Comparison of ENCODE assay signal across 14 cellular contexts in the genomic region with DNA sequence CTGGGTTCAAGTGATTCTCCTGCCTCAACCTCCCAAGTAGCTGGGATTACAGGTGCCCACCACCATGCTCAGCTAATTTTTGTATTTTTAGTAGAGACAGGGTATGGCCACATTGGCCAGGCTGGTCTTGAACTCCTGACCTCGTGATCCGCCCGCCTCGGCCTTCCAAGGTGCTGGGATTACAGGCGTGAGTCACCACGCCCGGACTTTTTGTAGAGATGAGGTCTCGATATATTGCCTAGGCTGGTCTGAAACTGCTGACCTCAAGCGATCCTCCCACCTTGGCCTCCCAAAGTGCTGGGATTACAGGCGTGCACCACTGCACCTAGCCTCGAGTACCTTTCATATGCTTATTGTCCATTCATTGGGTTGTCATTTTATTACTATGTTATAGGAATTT. TPM values are rescaled to one million over a fixed set of nuclear protein-coding genes. Genes with fewer than 3 reads are reported as not detected.
"Had no signal": no experiment of that assay in that cellular context is flagged by ENCODE, and none has a peak within 500 bp of the region (broad histone marks: within the 10 kb centered on the region; RNA-seq: fewer than 3 reads in every experiment).

No MANE protein-coding gene starts in this region.

RNA-seq across cellular contexts. Expression of gene LRP1-AS, which starts 26.7 kb away (rescaled TPM):
- total RNA-seq: activated B cell treated with CpG ODN at 0.5 μM for 24 hours; activated CD4-positive, alpha-beta memory T cell treated with anti-CD3 and anti-CD28 coated beads for 36 hours; activated CD4-positive, alpha-beta memory T cell treated with anti-CD3 and anti-CD28 coated beads, Interleukin-2, amount 10 ng/mL, durations not matched to agents 7 days and 5 days; activated CD4-positive, alpha-beta T cell treated with anti-CD3 and anti-CD28 coated beads for 36 hours; activated CD4-positive, alpha-beta T cell treated with anti-CD3 and anti-CD28 coated beads, Interleukin-2, amount 10 ng/mL, durations not matched to agents 24 days and 14 days; activated CD4-positive, alpha-beta T cell treated with anti-CD3 and anti-CD28 coated beads, Interleukin-2, amount 10 ng/mL, durations not matched to agents 7 days and 5 days; activated CD8-positive, alpha-beta memory T cell treated with anti-CD3 and anti-CD28 coated beads for 36 hours; activated CD8-positive, alpha-beta memory T cell treated with anti-CD3 and anti-CD28 coated beads, Interleukin-2, amount 10 ng/mL, durations not matched to agents 7 days and 5 days; activated CD8-positive, alpha-beta T cell treated with anti-CD3 and anti-CD28 coated beads for 36 hours; activated CD8-positive, alpha-beta T cell treated with anti-CD3 and anti-CD28 coated beads, Interleukin-2, amount 10 ng/mL, durations not matched to agents 7 days and 5 days; T-helper 1 cell treated with Interleukin-12 subunit alpha and Interleukin-12 subunit beta and Interleukin-4 antibody, amounts not matched to agents 30 ng/mL and 1 ng/mL, for 36 hours; T-helper 17 cell; T-helper 2 cell treated with Interferon-gamma antibody and Interleukin-4, amounts not matched to agents 100 ng/mL and 5 ng/mL, for 36 hours; WTC11 had no signal
